In the genomic region with DNA sequence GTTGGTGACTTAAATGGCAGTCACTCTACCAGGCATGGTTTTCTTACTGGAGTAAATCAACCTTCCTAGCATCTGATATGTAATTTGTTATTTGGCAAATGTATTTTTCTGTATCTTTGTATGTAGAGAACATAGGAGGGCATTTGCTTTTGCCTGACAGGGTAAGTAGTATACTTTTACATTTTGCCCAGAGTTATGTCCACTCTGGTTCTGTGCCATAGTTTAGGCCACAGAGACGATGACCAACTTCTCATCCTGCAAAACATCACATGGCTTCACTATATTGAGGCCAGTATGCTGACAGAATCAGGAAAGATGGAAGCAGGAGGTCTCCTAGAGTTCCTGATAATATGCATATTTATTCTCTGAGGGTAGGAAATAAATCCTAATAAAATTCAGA, we compare ENCODE assay signal across 35 cellular contexts.
"Had no signal": no experiment of that assay in that cellular context is flagged by ENCODE, and none has a peak within 500 bp of the region (broad histone marks: within the 10 kb centered on the region; RNA-seq: fewer than 3 reads in every experiment).

No MANE protein-coding gene starts in this region.

- H3K4me3 ChIP-seq: MG63 had no signal

- H3K36me3 ChIP-seq: MG63 had no signal

- H3K9me3 ChIP-seq: MG63 had no signal

- DNase-seq: Karpas-422, Kasumi-1, MG63, MM.1S, MV-4-11, NCI-H1048, NCI-H1092, NCI-H1092 treated with DMSO at 0.1 percent for 48 hours, NCI-H1105, NCI-H1105 treated with DMSO at 0.1 percent for 48 hours, NCI-H1417, NCI-H1417 treated with DMSO at 0.1 percent for 48 hours, NCI-H1436, NCI-H1436 treated with DMSO at 0.1 percent for 48 hours, NCI-H146, NCI-H1694, NCI-H1694 treated with DMSO at 0.1 percent for 48 hours, NCI-H187, NCI-H187 treated with DMSO at 0.1 percent for 48 hours, NCI-H1930, NCI-H2029, NCI-H2029 treated with DMSO at 0.1 percent for 48 hours, NCI-H2081, NCI-H2081 treated with DMSO at 0.1 percent for 48 hours, NCI-H2107, NCI-H2171, NCI-H2171 treated with DMSO at 0.1 percent for 48 hours, NCI-H2227 treated with DMSO at 0.1 percent for 48 hours, NCI-H226, NCI-H345, NCI-H446, NCI-H446 treated with DMSO at 0.1 percent for 48 hours, NCI-H510A, NCI-H510A treated with DMSO at 0.1 percent for 48 hours, NCI-H524 had no signal
